In the genomic region with DNA sequence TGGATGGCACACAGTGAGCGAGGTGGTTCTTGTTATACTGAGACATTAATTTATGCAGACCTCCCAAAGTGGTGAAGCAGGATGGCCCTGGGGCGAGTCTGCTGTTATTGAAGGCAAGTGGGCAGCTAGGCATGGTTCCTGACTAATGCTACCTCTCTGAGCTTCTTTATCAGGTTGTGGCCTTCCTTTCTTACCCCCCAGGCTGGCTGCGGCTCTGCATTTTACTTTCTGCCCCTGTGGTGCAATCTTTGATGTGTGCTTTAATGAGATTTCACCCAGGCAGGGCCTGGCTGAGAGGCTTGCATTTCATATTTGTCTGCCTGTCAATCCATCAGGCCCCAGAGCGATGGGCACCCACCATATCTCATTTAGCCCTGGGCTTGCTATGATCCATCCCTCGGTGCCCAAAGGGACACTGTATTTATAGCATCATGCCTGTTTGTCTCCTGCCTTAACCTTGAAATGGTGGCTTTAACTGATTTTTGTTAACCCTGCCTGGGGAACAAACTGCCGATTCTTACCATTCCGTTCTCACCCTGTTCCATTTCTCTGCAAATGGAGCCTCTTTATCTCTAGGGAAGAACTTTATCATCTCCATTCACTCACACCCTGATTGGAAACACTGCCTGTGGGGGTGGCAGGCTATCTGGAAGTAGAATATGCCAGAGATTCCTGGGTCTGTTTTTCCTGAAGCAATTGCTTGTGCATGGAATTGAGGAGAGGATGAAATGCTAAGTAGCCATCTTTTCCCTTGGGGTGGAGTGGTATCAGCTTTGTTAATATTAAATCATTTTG, we compare ENCODE assay signal across 22 cellular contexts.
DNase-seq lines count a peak whose midpoint lies in the region; ATAC-seq and TF ChIP-seq lines count a peak whose summit lies in the region.
"Had no signal": no experiment of that assay in that cellular context is flagged by ENCODE, and none has a peak within 500 bp of the region (broad histone marks: within the 10 kb centered on the region; RNA-seq: fewer than 3 reads in every experiment).

No MANE protein-coding gene starts in this region.

- CTCF ChIA-PET in SK-N-SH (lab: Yijun Ruan, JAX), result interaction anchor here (1.7 kb wide), 1 partner anchor 26 kb away, joined by 7 read pairs; no protein-coding TSS in a partner anchor

- no peaks in the 10 kb centered on the region for H3K36me3 ChIP-seq in SK-N-SH (replicated peaks in 1 of 2; ENCODE audit: control insufficient read depth in 1 of 2, insufficient read depth in 2 of 2, low read length in 1 of 2)
- H3K36me3 ChIP-seq in tibial nerve, result no peaks in the 10 kb centered on the region
- H3K36me3 ChIP-seq: HAP-1 had no signal

- H3K27ac Mint-ChIP-seq in glutamatergic neuron (ENCODE audit: unreplicated experiment), result peak overlapping the region; percentile 34
- H3K27ac Mint-ChIP-seq: CD4-positive, CD25-positive, alpha-beta regulatory T cell; CD8-positive, alpha-beta T cell had no signal

- peaks cover 7% of the 10 kb centered on the region for H3K9me3 Mint-ChIP-seq in glutamatergic neuron (ENCODE audit: unreplicated experiment)
- H3K9me3 Mint-ChIP-seq: CD4-positive, CD25-positive, alpha-beta regulatory T cell; CD8-positive, alpha-beta T cell had no signal

- H3F3A ChIP-seq in SK-N-SH (replicated peaks; ENCODE audit: insufficient read depth), result no peaks in the 10 kb centered on the region

- no peak for ATAC-seq in SK-N-SH treated with all-trans-retinoic acid at 6 μM for 48 hours
- no peak for ATAC-seq in HG03280 (IDR thresholded peaks at IDR 0.05; ENCODE audit: unreplicated experiment)
- ATAC-seq: A549; CD8-positive, alpha-beta T cell; GM12878 had no signal

- no peaks in the 10 kb centered on the region for H3K79me2 ChIP-seq in SK-N-SH (ENCODE audit: insufficient read depth)

- H2AFZ ChIP-seq in SK-N-SH (ENCODE audit: low read depth), result no peak overlapping the region

- H3K4me3 Mint-ChIP-seq in glutamatergic neuron (ENCODE audit: unreplicated experiment), result peak overlapping the region; percentile 3
- H3K4me3 Mint-ChIP-seq: CD4-positive, CD25-positive, alpha-beta regulatory T cell; CD8-positive, alpha-beta T cell had no signal

- H3K27ac ChIP-seq in SK-N-SH (ENCODE audit: low read depth in 2 of 2, low read length in 1 of 2), result peak overlapping the region in 1 of 2 experiments; percentile 53; a peak in 2 of 4 replicates
- no peak overlapping the region for H3K27ac ChIP-seq in tibial nerve
- H3K27ac ChIP-seq: A549, C4-2B had no signal

- no peak overlapping the region for H3K9ac ChIP-seq in SK-N-SH

- H3K4me1 Mint-ChIP-seq in glutamatergic neuron (ENCODE audit: low read depth, unreplicated experiment), result peaks cover 20% of the 10 kb centered on the region
- H3K4me1 Mint-ChIP-seq: CD4-positive, CD25-positive, alpha-beta regulatory T cell had no signal

- no peak overlapping the region for H3K4me2 ChIP-seq in SK-N-SH
- H3K4me2 ChIP-seq: A549 had no signal

- H3K9me3 ChIP-seq in SK-N-SH, result no peaks in the 10 kb centered on the region
- no peaks in the 10 kb centered on the region for H3K9me3 ChIP-seq in tibial nerve
- H3K9me3 ChIP-seq: A549, Caco-2, HAP-1 had no signal

- DNase-seq in SK-N-SH (peak; percentile 39), NCI-H69 (lab: John Stamatoyannopoulos, UW) (peak; percentile 46), glutamatergic neuron (no peak), retina (peak; percentile 64), tibial nerve (ENCODE audit: low spot score in 2 of 2) (no peak)
- DNase-seq in activated naive CD4-positive, alpha-beta T cell treated with Interleukin-2 at 50 U/mL for 16 hours, result no peak
- DNase-seq: 8988T; AML-193; Caco-2; CD4-positive, CD25-positive, alpha-beta regulatory T cell; CD8-positive, alpha-beta T cell; DMS153; DND-41; EL; GDM1; GOT3 had no signal

- POLR2A ChIA-PET in SK-N-SH (lab: Yijun Ruan, JAX), result no interaction called here

- TF ChIP-seq RAD21 in SK-N-SH (IDR thresholded peaks at IDR 0.05; ENCODE audit: low read length), result no peak

- TF ChIP-seq EP300 in SK-N-SH (IDR thresholded peaks at IDR 0.05; ENCODE audit: borderline replicate concordance in 1 of 2, low read depth in 1 of 2, low read length in 1 of 2) (no peak), tibial nerve (IDR thresholded peaks at IDR 0.05) (no peak)

- no peaks in the 10 kb centered on the region for H4K20me1 ChIP-seq in SK-N-SH (ENCODE audit: insufficient read depth)

- no peak overlapping the region for H3K4me3 ChIP-seq in SK-N-SH (ENCODE audit: low read depth in 2 of 2, low read length in 1 of 2)
- H3K4me3 ChIP-seq in tibial nerve, result no peak overlapping the region
- H3K4me3 ChIP-seq: A549, GM12878, HAP-1 had no signal

- H3K36me3 Mint-ChIP-seq in glutamatergic neuron (ENCODE audit: unreplicated experiment), result no peaks in the 10 kb centered on the region
- H3K36me3 Mint-ChIP-seq: CD4-positive, CD25-positive, alpha-beta regulatory T cell; CD8-positive, alpha-beta T cell had no signal

- no peaks in the 10 kb centered on the region for H3K9me2 ChIP-seq in SK-N-SH

- 8% methylated on average over 6 of the region's 7 CpGs for WGBS in SK-N-SH (ENCODE audit: low lambda C conversion rate)
- 73 to 87% methylated on average over 7 of the region's 7 CpGs for WGBS in tibial nerve, 2 donors

- H3K27me3 ChIP-seq in SK-N-SH (ENCODE audit: insufficient read depth), result no peaks in the 10 kb centered on the region
- H3K27me3 ChIP-seq in tibial nerve, result no peaks in the 10 kb centered on the region

- no peaks in the 10 kb centered on the region for H3K27me3 Mint-ChIP-seq in glutamatergic neuron (ENCODE audit: unreplicated experiment)

- TF ChIP-seq CTCF in SK-N-SH (IDR thresholded peaks at IDR 0.05), result no peak
- no peak for TF ChIP-seq CTCF in glutamatergic neuron (IDR thresholded peaks at IDR 0.05; ENCODE audit: partially characterized antibody, unreplicated experiment)
- no peak for TF ChIP-seq CTCF in tibial nerve (IDR thresholded peaks at IDR 0.05)

- H3K4me1 ChIP-seq in SK-N-SH (ENCODE audit: control insufficient read depth in 1 of 2, insufficient read depth in 2 of 2, low read depth in 1 of 2, low read length in 1 of 2) (peaks cover 0 to 8% of the 10 kb centered on the region in 2 experiments; a peak in 1 of 4 replicates), tibial nerve (no peaks in the 10 kb centered on the region)
- H3K4me1 ChIP-seq: A549, Caco-2, HAP-1 had no signal

- TF ChIP-seq POLR2A in tibial nerve (IDR thresholded peaks at IDR 0.05), result no peak

TF ChIP-seq in SK-N-SH, 30 proteins besides CTCF, POLR2A, EP300 and RAD21:
- TF ChIP-seq MEF2A (IDR thresholded peaks at IDR 0.05; ENCODE audit: borderline replicate concordance, low read depth) (no peak), GATA2 (CRISPR knock-in tag; IDR thresholded peaks at IDR 0.05) (peak; percentile 69)

TF ChIP-seq in SK-N-SH treated with all-trans-retinoic acid at 6 μM for 48 hours, 23 proteins besides CTCF, POLR2A, EP300 and RAD21:
- TF ChIP-seq, protein P1, sequence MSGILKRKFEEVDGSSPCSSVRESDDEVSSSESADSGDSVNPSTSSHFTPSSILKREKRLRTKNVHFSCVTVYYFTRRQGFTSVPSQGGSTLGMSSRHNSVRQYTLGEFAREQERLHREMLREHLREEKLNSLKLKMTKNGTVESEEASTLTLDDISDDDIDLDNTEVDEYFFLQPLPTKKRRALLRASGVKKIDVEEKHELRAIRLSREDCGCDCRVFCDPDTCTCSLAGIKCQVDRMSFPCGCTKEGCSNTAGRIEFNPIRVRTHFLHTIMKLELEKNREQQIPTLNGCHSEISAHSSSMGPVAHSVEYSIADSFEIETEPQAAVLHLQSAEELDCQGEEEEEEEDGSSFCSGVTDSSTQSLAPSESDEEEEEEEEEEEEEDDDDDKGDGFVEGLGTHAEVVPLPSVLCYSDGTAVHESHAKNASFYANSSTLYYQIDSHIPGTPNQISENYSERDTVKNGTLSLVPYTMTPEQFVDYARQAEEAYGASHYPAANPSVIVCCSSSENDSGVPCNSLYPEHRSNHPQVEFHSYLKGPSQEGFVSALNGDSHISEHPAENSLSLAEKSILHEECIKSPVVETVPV (CRISPR knock-in tag; IDR thresholded peaks at IDR 0.05), result no peak
- TF ChIP-seq ZNF70 (CRISPR knock-in tag; IDR thresholded peaks at IDR 0.05) (no peak), ZFP3 (CRISPR knock-in tag; IDR thresholded peaks at IDR 0.05) (no peak), RARB (CRISPR knock-in tag; IDR thresholded peaks at IDR 0.05) (no peak), ZNF8 (CRISPR knock-in tag; IDR thresholded peaks at IDR 0.05) (no peak), ZFP30 (CRISPR knock-in tag; IDR thresholded peaks at IDR 0.05) (no peak), PPARA (CRISPR knock-in tag; IDR thresholded peaks at IDR 0.05; ENCODE audit: borderline replicate concordance) (no peak)
- TF ChIP-seq, protein P2, sequence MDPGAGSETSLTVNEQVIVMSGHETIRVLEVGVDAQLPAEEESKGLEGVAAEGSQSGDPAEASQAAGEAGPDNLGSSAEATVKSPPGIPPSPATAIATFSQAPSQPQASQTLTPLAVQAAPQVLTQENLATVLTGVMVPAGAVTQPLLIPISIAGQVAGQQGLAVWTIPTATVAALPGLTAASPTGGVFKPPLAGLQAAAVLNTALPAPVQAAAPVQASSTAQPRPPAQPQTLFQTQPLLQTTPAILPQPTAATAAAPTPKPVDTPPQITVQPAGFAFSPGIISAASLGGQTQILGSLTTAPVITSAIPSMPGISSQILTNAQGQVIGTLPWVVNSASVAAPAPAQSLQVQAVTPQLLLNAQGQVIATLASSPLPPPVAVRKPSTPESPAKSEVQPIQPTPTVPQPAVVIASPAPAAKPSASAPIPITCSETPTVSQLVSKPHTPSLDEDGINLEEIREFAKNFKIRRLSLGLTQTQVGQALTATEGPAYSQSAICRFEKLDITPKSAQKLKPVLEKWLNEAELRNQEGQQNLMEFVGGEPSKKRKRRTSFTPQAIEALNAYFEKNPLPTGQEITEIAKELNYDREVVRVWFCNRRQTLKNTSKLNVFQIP (CRISPR knock-in tag; IDR thresholded peaks at IDR 0.05; ENCODE audit: borderline replicate concordance, low read depth), result no peak

Comparison
In these comparisons a context has a peak if more than half of its experiments do, and no peak if none do; other contexts are left out.
1. DNase-seq: peak in SK-N-SH (single experiment), NCI-H69 (single experiment) and retina (single experiment); none in glutamatergic neuron (single experiment), activated naive CD4-positive, alpha-beta T cell treated with Interleukin-2 at 50 U/mL for 16 hours (single experiment) and tibial nerve (0 of 2).